ENCODE assay signal across 20 cellular contexts in the genomic region with DNA sequence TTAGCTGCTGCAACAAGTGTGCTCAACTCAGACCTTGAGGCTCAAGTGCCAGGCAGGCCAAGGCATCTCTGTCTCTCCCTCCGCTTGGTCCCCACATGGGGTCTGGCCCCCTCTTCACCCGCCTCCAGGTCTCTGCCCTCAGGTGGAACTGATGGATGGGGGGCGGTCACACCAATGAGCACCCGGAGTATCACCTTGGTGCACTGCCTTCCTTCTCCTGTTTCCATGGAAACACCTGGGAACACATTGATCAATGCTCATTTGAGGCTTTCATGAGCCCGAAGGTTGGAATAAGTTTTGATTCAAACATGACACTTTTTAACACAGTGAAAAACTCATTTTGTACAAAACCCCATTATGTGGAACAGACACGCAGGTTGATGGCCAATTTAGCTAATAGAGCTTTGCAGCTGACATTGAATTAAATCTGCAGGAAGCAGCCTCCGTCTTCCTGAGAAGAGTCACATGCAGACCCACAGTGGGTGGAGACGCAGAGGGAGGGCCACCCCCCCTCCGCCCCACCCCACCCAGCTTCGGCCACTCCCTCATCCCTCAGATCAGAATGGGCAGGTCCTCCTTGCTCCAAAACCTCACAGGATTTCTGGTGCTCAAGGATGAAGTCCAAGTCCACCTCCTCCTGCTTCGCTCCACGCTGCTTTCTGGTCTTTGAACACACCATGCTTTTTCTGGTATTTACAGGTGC.
DNase-seq lines count a peak whose midpoint lies in the region; ATAC-seq lines count a peak whose summit lies in the region.
"Had no signal": no experiment of that assay in that cellular context is flagged by ENCODE, and none has a peak within 500 bp of the region (broad histone marks: within the 10 kb centered on the region; RNA-seq: fewer than 3 reads in every experiment).

No MANE protein-coding gene starts in this region.

- H3K36me3 ChIP-seq in mesendoderm (ENCODE audit: control insufficient read depth, insufficient read depth, low read length) = no peaks in the 10 kb centered on the region
- H3K36me3 ChIP-seq: Peyer's patch, SJSA1 had no signal

- no CpG with 5 or more reads among the region's 12 CpGs for WGBS in mesendoderm (ENCODE audit: extremely low coverage, insufficient coverage, low lambda C conversion rate)

- H3K4me1 Mint-ChIP-seq in effector memory CD8-positive, alpha-beta T cell (ENCODE audit: low read depth in 2 of 2) = no peaks in the 10 kb centered on the region
- no peaks in the 10 kb centered on the region for H3K4me1 Mint-ChIP-seq in activated naive CD8-positive, alpha-beta T cell treated with anti-CD3 and anti-CD28 coated beads, Interleukin-2, amount 50 U/mL, for 24 hours
- H3K4me1 Mint-ChIP-seq: B cell had no signal

- H2BK15ac ChIP-seq in mesendoderm (replicated peaks; ENCODE audit: low read depth) = no peak overlapping the region

- H3K36me3 Mint-ChIP-seq in effector memory CD8-positive, alpha-beta T cell (ENCODE audit: insufficient read depth) = no peaks in the 10 kb centered on the region
- H3K36me3 Mint-ChIP-seq in activated naive CD8-positive, alpha-beta T cell treated with anti-CD3 and anti-CD28 coated beads, Interleukin-2, amount 50 U/mL, for 24 hours (ENCODE audit: low read depth) = no peaks in the 10 kb centered on the region

- H3K4me3 Mint-ChIP-seq in effector memory CD8-positive, alpha-beta T cell = no peak overlapping the region
- no peak overlapping the region for H3K4me3 Mint-ChIP-seq in activated naive CD8-positive, alpha-beta T cell treated with anti-CD3 and anti-CD28 coated beads, Interleukin-2, amount 50 U/mL, for 24 hours
- H3K4me3 Mint-ChIP-seq: B cell had no signal

- no peak overlapping the region for H3K9ac ChIP-seq in mesendoderm (ENCODE audit: low read length)

- H3K4ac ChIP-seq in mesendoderm (ENCODE audit: low read depth, low read length) = no peak overlapping the region

- peaks cover 0 to 14% of the 10 kb centered on the region in 2 donors for H3K27me3 Mint-ChIP-seq in effector memory CD8-positive, alpha-beta T cell
- peaks cover 1% of the 10 kb centered on the region for H3K27me3 Mint-ChIP-seq in activated naive CD8-positive, alpha-beta T cell treated with anti-CD3 and anti-CD28 coated beads, Interleukin-2, amount 50 U/mL, for 24 hours
- H3K27me3 Mint-ChIP-seq: B cell had no signal

- no peaks in the 10 kb centered on the region for H3K79me1 ChIP-seq in mesendoderm (ENCODE audit: low read length)

- peaks cover 0 to 7% of the 10 kb centered on the region in 2 donors for H3K9me3 Mint-ChIP-seq in effector memory CD8-positive, alpha-beta T cell
- H3K9me3 Mint-ChIP-seq in activated naive CD8-positive, alpha-beta T cell treated with anti-CD3 and anti-CD28 coated beads, Interleukin-2, amount 50 U/mL, for 24 hours = peaks cover 3% of the 10 kb centered on the region

- H2BK5ac ChIP-seq in mesendoderm (ENCODE audit: low read length) = no peak overlapping the region

- no peak overlapping the region for H4K8ac ChIP-seq in mesendoderm (ENCODE audit: low read depth, low read length)

- H3K27ac ChIP-seq in mesendoderm (ENCODE audit: low read depth, low read length) = no peak overlapping the region
- H3K27ac ChIP-seq: Peyer's patch, SJSA1 had no signal

- no peaks in the 10 kb centered on the region for H3K79me2 ChIP-seq in mesendoderm (ENCODE audit: control insufficient read depth, insufficient read depth, low read length)

- H3K4me2 ChIP-seq in mesendoderm (ENCODE audit: low read length) = no peak overlapping the region

- H2BK120ac ChIP-seq in mesendoderm (ENCODE audit: low read depth, low read length) = no peak overlapping the region

- H2AK5ac ChIP-seq in mesendoderm (ENCODE audit: low read length) = no peak overlapping the region

- H4K5ac ChIP-seq in mesendoderm (ENCODE audit: low read length) = no peak overlapping the region

- H3K56ac ChIP-seq in mesendoderm (ENCODE audit: low read length) = no peak overlapping the region

- peak; percentile 10 for DNase-seq in NCI-H2227 (lab: John Stamatoyannopoulos, UW; ENCODE audit: unreplicated experiment)
- no peak for DNase-seq in NCI-H2227 treated with DMSO at 0.1 percent for 48 hours (lab: John Stamatoyannopoulos, UW)
- DNase-seq in Daoy (ENCODE audit: low read depth) = peak; percentile 41
- DNase-seq in UCSD-AML1 (lab: John Stamatoyannopoulos, UW; ENCODE audit: unreplicated experiment) = peak; percentile 41
- peak; percentile 11 for DNase-seq in mesendoderm
- DNase-seq in effector memory CD8-positive, alpha-beta T cell = no peak
- no peak for DNase-seq in activated naive CD8-positive, alpha-beta T cell treated with anti-CD3 and anti-CD28 coated beads, Interleukin-2, amount 50 U/mL, for 24 hours
- DNase-seq: 8988T; DMS 273 treated with DMSO at 0.1 percent for 48 hours; GDM1; NCI-H1105 treated with DMSO at 0.1 percent for 48 hours; NCI-H1694; NCI-H2081 treated with DMSO at 0.1 percent for 48 hours; NCI-H226; NCI-H524; NK-92 treated with Interleukin-12 subunit alpha and Interleukin-12 subunit beta, amount 100 ng/mL, for 24 hours; Peyer's patch had no signal

- no peak overlapping the region for H3K18ac ChIP-seq in mesendoderm (ENCODE audit: low read length)

- H3K27me3 ChIP-seq in mesendoderm (ENCODE audit: insufficient read depth, low read length, poor library complexity) = no peaks in the 10 kb centered on the region
- H3K27me3 ChIP-seq: Peyer's patch, SJSA1 had no signal

- H3K27ac Mint-ChIP-seq in effector memory CD8-positive, alpha-beta T cell = no peak overlapping the region
- no peak overlapping the region for H3K27ac Mint-ChIP-seq in activated naive CD8-positive, alpha-beta T cell treated with anti-CD3 and anti-CD28 coated beads, Interleukin-2, amount 50 U/mL, for 24 hours
- H3K27ac Mint-ChIP-seq: B cell had no signal

- ATAC-seq in effector memory CD8-positive, alpha-beta T cell (replicated peaks) = no peak
- ATAC-seq in HG03378 (IDR thresholded peaks at IDR 0.05; ENCODE audit: unreplicated experiment) = no peak
- ATAC-seq in activated naive CD8-positive, alpha-beta T cell treated with anti-CD3 and anti-CD28 coated beads, Interleukin-2, amount 50 U/mL, for 24 hours = no peak

- no peak overlapping the region for H3K4me3 ChIP-seq in mesendoderm (ENCODE audit: low read length)
- H3K4me3 ChIP-seq: Peyer's patch, SJSA1 had no signal

- no peak overlapping the region for H3K23ac ChIP-seq in mesendoderm (ENCODE audit: low read length)

- no peaks in the 10 kb centered on the region for H3K4me1 ChIP-seq in mesendoderm (ENCODE audit: control insufficient read depth, low read depth, low read length)
- H3K4me1 ChIP-seq: Peyer's patch, SJSA1 had no signal

Comparison
In these comparisons a context has a peak if more than half of its experiments do, and no peak if none do; other contexts are left out.
1. DNase-seq: peak in NCI-H2227 (single experiment), Daoy (single experiment), UCSD-AML1 (single experiment) and mesendoderm (single experiment); none in NCI-H2227 treated with DMSO at 0.1 percent for 48 hours (single experiment), effector memory CD8-positive, alpha-beta T cell (0 of 3) and activated naive CD8-positive, alpha-beta T cell treated with anti-CD3 and anti-CD28 coated beads, Interleukin-2, amount 50 U/mL, for 24 hours (single experiment).